Comparison of ENCODE assay signal across 1 cellular context in the genomic region with DNA sequence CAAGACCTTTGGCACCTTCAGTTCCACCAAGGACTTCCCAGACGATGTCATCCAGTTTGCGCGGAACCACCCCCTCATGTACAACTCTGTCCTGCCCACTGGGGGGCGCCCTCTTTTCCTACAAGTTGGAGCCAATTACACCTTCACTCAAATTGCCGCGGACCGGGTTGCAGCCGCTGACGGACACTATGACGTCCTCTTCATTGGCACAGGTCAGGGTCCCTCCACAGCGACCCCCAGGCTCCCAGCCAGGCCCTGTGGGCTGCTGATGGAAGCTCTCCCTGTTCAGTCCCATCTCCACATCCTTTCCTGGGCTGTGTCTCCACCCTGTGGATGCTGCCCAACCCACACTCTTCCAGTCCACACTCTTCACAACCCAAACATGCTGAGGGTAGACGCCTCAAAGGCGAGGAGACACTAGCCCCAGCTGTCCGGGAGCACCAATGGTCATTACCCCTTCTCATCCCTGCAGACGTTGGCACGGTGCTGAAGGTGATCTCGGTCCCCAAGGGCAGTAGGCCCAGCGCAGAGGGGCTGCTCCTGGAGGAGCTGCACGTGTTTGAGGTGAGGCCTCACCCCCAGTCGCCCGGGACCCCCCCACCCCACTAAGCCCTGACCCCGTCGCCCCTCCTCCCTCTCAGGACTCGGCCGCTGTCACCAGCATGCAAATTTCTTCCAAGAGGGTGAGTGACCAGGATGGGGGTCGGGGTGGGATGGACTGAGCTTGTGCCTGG.
A peak's percentile ranks its signal among the peaks of the same experiment; 100 is the strongest.
TF ChIP-seq lines count a peak whose summit lies in the region.

No MANE protein-coding gene starts in this region.

TF ChIP-seq in K562, 482 proteins besides CTCF, POLR2A, EP300 and RAD21 (continued from another document and continues in another):
- TF ChIP-seq ZNF583 (CRISPR knock-in tag; IDR thresholded peaks at IDR 0.05) (no peak), HIVEP1 (CRISPR knock-in tag; IDR thresholded peaks at IDR 0.05) (no peak), NRF1 (conservative IDR thresholded peaks at IDR 0.05 in 1 of 2, IDR thresholded peaks at IDR 0.05 in 1 of 2) (0 out of 4 replicates have a peak, but pooled peaks of 1 of the 2 experiments have one; percentile 24), EZH2 (IDR thresholded peaks at IDR 0.05; ENCODE audit: borderline replicate concordance, low read depth, low read length) (no peak), MCM2 (IDR thresholded peaks at IDR 0.05; ENCODE audit: low read depth) (no peak), NR1H2 (CRISPR knock-in tag; IDR thresholded peaks at IDR 0.05) (no peak), NR3C1 (CRISPR knock-in tag; IDR thresholded peaks at IDR 0.05) (no peak), CBX3 (IDR thresholded peaks at IDR 0.05; ENCODE audit: borderline replicate concordance in 1 of 2, low read length in 2 of 2) (no peak), SRSF3 (IDR thresholded peaks at IDR 0.05; ENCODE audit: insufficient read depth, low read length) (no peak), ZNF507 (tag; conservative IDR thresholded peaks at IDR 0.05) (no peak), NCOA6 (IDR thresholded peaks at IDR 0.05) (no peak), CC2D1A (IDR thresholded peaks at IDR 0.05) (peak; percentile 46; the same call in 1 of the 2 replicates), EGR1 (conservative IDR thresholded peaks at IDR 0.05) (peak; percentile 78), CREM (IDR thresholded peaks at IDR 0.05; ENCODE audit: low read depth) (0 out of 2 replicates have a peak, but pooled peaks have one; percentile 48), POLR3G (IDR thresholded peaks at IDR 0.05; ENCODE audit: extremely low read depth, insufficient read length, insufficient replicate concordance) (no peak), ZBTB7A (IDR thresholded peaks at IDR 0.05; ENCODE audit: borderline replicate concordance, control insufficient read depth, low read depth, low read length) (no peak), ARID2 (IDR thresholded peaks at IDR 0.05) (0 out of 2 replicates have a peak, but pooled peaks have one; percentile 39), ZNF717 (CRISPR knock-in tag; IDR thresholded peaks at IDR 0.05) (no peak), MAZ (CRISPR knock-in tag; conservative IDR thresholded peaks at IDR 0.05 in 1 of 2, IDR thresholded peaks at IDR 0.05 in 1 of 2) (peak in 1 of 2 experiments; percentile 68; a peak in 1 of 4 replicates), NFRKB (IDR thresholded peaks at IDR 0.05; ENCODE audit: low read depth) (no peak), JUND (IDR thresholded peaks at IDR 0.05; ENCODE audit: borderline replicate concordance, low read depth, low read length) (peak; percentile 31; the same call in 1 of the 2 replicates), JUND (tag; IDR thresholded peaks at IDR 0.05; ENCODE audit: borderline replicate concordance, low read depth, low read length) (no peak), RB1 (IDR thresholded peaks at IDR 0.05; ENCODE audit: low read depth) (peak; percentile 42; the same call in 1 of the 2 replicates), ZNF699 (CRISPR knock-in tag; IDR thresholded peaks at IDR 0.05; ENCODE audit: insufficient replicate concordance) (no peak), BACH1 (tag; IDR thresholded peaks at IDR 0.05) (no peak), FOXP1 (CRISPR knock-in tag; IDR thresholded peaks at IDR 0.05) (no peak), MTA1 (IDR thresholded peaks at IDR 0.05; ENCODE audit: borderline replicate concordance) (0 out of 2 replicates have a peak, but pooled peaks have one; percentile 15), ZFPM2 (CRISPR knock-in tag; IDR thresholded peaks at IDR 0.05) (no peak), JUNB (CRISPR knock-in tag; conservative IDR thresholded peaks at IDR 0.05) (no peak), ZNF75A (CRISPR knock-in tag; IDR thresholded peaks at IDR 0.05) (no peak), ZKSCAN3 (CRISPR knock-in tag; IDR thresholded peaks at IDR 0.05) (no peak), ETV6 (IDR thresholded peaks at IDR 0.05; ENCODE audit: borderline replicate concordance in 1 of 2, low read depth in 2 of 2, low read length in 1 of 2) (no peak), ETV6 (CRISPR knock-in tag; IDR thresholded peaks at IDR 0.05; ENCODE audit: borderline replicate concordance) (no peak), GABPB1 (CRISPR knock-in tag; IDR thresholded peaks at IDR 0.05) (0 out of 2 replicates have a peak, but pooled peaks have one; percentile 51), EHMT2 (IDR thresholded peaks at IDR 0.05) (no peak), BRF1 (IDR thresholded peaks at IDR 0.05; ENCODE audit: borderline replicate concordance, extremely low read depth, insufficient read length) (no peak), COPS2 (conservative IDR thresholded peaks at IDR 0.05) (no peak), HNRNPK (IDR thresholded peaks at IDR 0.05; ENCODE audit: low read depth, low read length, poor library complexity, severe bottlenecking) (no peak), CXXC5 (CRISPR knock-in tag; IDR thresholded peaks at IDR 0.05) (peak; percentile 23; the same call in 1 of the 2 replicates), ZNF668 (CRISPR knock-in tag; IDR thresholded peaks at IDR 0.05) (no peak), PHTF2 (CRISPR knock-in tag; IDR thresholded peaks at IDR 0.05) (no peak)
- TF ChIP-seq, protein P1, sequence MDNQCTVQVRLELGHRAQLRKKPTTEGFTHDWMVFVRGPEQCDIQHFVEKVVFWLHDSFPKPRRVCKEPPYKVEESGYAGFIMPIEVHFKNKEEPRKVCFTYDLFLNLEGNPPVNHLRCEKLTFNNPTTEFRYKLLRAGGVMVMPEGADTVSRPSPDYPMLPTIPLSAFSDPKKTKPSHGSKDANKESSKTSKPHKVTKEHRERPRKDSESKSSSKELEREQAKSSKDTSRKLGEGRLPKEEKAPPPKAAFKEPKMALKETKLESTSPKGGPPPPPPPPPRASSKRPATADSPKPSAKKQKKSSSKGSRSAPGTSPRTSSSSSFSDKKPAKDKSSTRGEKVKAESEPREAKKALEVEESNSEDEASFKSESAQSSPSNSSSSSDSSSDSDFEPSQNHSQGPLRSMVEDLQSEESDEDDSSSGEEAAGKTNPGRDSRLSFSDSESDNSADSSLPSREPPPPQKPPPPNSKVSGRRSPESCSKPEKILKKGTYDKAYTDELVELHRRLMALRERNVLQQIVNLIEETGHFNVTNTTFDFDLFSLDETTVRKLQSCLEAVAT (IDR thresholded peaks at IDR 0.05): peak in 1 of 2 experiments; percentile 48; a peak in 1 of 4 replicates
- TF ChIP-seq, protein P2, sequence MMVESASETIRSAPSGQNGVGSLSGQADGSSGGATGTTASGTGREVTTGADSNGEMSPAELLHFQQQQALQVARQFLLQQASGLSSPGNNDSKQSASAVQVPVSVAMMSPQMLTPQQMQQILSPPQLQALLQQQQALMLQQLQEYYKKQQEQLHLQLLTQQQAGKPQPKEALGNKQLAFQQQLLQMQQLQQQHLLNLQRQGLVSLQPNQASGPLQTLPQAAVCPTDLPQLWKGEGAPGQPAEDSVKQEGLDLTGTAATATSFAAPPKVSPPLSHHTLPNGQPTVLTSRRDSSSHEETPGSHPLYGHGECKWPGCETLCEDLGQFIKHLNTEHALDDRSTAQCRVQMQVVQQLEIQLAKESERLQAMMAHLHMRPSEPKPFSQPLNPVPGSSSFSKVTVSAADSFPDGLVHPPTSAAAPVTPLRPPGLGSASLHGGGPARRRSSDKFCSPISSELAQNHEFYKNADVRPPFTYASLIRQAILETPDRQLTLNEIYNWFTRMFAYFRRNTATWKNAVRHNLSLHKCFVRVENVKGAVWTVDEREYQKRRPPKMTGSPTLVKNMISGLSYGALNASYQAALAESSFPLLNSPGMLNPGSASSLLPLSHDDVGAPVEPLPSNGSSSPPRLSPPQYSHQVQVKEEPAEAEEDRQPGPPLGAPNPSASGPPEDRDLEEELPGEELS (CRISPR knock-in tag; IDR thresholded peaks at IDR 0.05; ENCODE audit: borderline replicate concordance): no peak
- TF ChIP-seq, protein P3, sequence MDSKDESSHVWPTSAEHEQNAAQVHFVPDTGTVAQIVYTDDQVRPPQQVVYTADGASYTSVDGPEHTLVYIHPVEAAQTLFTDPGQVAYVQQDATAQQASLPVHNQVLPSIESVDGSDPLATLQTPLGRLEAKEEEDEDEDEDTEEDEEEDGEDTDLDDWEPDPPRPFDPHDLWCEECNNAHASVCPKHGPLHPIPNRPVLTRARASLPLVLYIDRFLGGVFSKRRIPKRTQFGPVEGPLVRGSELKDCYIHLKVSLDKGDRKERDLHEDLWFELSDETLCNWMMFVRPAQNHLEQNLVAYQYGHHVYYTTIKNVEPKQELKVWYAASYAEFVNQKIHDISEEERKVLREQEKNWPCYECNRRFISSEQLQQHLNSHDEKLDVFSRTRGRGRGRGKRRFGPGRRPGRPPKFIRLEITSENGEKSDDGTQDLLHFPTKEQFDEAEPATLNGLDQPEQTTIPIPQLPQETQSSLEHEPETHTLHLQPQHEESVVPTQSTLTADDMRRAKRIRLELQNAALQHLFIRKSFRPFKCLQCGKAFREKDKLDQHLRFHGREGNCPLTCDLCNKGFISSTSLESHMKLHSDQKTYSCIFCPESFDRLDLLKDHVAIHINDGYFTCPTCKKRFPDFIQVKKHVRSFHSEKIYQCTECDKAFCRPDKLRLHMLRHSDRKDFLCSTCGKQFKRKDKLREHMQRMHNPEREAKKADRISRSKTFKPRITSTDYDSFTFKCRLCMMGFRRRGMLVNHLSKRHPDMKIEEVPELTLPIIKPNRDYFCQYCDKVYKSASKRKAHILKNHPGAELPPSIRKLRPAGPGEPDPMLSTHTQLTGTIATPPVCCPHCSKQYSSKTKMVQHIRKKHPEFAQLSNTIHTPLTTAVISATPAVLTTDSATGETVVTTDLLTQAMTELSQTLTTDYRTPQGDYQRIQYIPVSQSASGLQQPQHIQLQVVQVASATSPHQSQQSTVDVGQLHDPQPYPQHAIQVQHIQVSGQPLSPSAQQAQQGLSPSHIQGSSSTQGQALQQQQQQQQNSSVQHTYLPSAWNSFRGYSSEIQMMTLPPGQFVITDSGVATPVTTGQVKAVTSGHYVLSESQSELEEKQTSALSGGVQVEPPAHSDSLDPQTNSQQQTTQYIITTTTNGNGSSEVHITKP (IDR thresholded peaks at IDR 0.05; ENCODE audit: partially characterized antibody): no peak
- TF ChIP-seq, protein P4, sequence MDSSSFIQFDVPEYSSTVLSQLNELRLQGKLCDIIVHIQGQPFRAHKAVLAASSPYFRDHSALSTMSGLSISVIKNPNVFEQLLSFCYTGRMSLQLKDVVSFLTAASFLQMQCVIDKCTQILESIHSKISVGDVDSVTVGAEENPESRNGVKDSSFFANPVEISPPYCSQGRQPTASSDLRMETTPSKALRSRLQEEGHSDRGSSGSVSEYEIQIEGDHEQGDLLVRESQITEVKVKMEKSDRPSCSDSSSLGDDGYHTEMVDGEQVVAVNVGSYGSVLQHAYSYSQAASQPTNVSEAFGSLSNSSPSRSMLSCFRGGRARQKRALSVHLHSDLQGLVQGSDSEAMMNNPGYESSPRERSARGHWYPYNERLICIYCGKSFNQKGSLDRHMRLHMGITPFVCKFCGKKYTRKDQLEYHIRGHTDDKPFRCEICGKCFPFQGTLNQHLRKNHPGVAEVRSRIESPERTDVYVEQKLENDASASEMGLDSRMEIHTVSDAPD (CRISPR knock-in tag; IDR thresholded peaks at IDR 0.05): no peak
- TF ChIP-seq, protein P5, sequence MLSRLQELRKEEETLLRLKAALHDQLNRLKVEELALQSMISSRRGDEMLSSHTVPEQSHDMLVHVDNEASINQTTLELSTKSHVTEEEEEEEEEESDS (CRISPR knock-in tag; IDR thresholded peaks at IDR 0.05): no peak
- TF ChIP-seq, protein P6, sequence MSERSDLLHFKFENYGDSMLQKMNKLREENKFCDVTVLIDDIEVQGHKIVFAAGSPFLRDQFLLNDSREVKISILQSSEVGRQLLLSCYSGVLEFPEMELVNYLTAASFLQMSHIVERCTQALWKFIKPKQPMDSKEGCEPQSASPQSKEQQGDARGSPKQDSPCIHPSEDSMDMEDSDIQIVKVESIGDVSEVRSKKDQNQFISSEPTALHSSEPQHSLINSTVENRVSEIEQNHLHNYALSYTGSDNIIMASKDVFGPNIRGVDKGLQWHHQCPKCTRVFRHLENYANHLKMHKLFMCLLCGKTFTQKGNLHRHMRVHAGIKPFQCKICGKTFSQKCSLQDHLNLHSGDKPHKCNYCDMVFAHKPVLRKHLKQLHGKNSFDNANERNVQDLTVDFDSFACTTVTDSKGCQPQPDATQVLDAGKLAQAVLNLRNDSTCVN (CRISPR knock-in tag; IDR thresholded peaks at IDR 0.05): no peak
- TF ChIP-seq, protein P7, sequence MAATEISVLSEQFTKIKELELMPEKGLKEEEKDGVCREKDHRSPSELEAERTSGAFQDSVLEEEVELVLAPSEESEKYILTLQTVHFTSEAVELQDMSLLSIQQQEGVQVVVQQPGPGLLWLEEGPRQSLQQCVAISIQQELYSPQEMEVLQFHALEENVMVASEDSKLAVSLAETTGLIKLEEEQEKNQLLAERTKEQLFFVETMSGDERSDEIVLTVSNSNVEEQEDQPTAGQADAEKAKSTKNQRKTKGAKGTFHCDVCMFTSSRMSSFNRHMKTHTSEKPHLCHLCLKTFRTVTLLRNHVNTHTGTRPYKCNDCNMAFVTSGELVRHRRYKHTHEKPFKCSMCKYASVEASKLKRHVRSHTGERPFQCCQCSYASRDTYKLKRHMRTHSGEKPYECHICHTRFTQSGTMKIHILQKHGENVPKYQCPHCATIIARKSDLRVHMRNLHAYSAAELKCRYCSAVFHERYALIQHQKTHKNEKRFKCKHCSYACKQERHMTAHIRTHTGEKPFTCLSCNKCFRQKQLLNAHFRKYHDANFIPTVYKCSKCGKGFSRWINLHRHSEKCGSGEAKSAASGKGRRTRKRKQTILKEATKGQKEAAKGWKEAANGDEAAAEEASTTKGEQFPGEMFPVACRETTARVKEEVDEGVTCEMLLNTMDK (IDR thresholded peaks at IDR 0.05; ENCODE audit: borderline replicate concordance, insufficient read depth, low read depth, low read length, poor library complexity, severe bottlenecking): peak; percentile 21
- TF ChIP-seq, protein P8, sequence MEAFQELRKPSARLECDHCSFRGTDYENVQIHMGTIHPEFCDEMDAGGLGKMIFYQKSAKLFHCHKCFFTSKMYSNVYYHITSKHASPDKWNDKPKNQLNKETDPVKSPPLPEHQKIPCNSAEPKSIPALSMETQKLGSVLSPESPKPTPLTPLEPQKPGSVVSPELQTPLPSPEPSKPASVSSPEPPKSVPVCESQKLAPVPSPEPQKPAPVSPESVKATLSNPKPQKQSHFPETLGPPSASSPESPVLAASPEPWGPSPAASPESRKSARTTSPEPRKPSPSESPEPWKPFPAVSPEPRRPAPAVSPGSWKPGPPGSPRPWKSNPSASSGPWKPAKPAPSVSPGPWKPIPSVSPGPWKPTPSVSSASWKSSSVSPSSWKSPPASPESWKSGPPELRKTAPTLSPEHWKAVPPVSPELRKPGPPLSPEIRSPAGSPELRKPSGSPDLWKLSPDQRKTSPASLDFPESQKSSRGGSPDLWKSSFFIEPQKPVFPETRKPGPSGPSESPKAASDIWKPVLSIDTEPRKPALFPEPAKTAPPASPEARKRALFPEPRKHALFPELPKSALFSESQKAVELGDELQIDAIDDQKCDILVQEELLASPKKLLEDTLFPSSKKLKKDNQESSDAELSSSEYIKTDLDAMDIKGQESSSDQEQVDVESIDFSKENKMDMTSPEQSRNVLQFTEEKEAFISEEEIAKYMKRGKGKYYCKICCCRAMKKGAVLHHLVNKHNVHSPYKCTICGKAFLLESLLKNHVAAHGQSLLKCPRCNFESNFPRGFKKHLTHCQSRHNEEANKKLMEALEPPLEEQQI (IDR thresholded peaks at IDR 0.05): no peak
- TF ChIP-seq, protein P9, sequence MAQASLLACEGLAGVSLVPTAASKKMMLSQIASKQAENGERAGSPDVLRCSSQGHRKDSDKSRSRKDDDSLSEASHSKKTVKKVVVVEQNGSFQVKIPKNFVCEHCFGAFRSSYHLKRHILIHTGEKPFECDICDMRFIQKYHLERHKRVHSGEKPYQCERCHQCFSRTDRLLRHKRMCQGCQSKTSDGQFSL (CRISPR knock-in tag; IDR thresholded peaks at IDR 0.05): peak; percentile 56; the same call in 1 of the 2 replicates
- TF ChIP-seq, protein P9 (tag; IDR thresholded peaks at IDR 0.05): no peak
